ENCODE assay signal across 6 cellular contexts in genomic region chr9:110196084-110196499, GRCh38. TPM values are rescaled to one million over a fixed set of nuclear protein-coding genes. Genes with fewer than 3 reads are reported as not detected.
"Had no signal": no experiment of that assay in that cellular context is flagged by ENCODE, and none has a peak within 500 bp of the region (broad histone marks: within the 10 kb centered on the region; RNA-seq: fewer than 3 reads in every experiment).

No MANE protein-coding gene starts in this region.

RNA-seq across cellular contexts. Expression of gene C9orf152, which starts 11.9 kb away (rescaled TPM):
- total RNA-seq: LHCN-M2, MCF 10A, NCI-H460, Right ventricle myocardium superior, SJSA1 had no signal
- polyA plus RNA-seq: SK-N-SH had no signal
